8 cellular contexts compared by ENCODE assay signal in genomic region chr11:72102631-72102945, GRCh38. TPM values are rescaled to one million over a fixed set of nuclear protein-coding genes. Genes with fewer than 3 reads are reported as not detected.
A peak's percentile ranks its signal among the peaks of the same experiment; 100 is the strongest.
DNase-seq lines count a peak whose midpoint lies in the region; ATAC-seq and TF ChIP-seq lines count a peak whose summit lies in the region.

No MANE protein-coding gene starts in this region.

- no peaks in the 10 kb centered on the region for H4K20me1 ChIP-seq in PC-9 (ENCODE audit: insufficient read depth)

- no peak for DNase-seq in GM12865 (ENCODE audit: low read depth)
- no peak for DNase-seq in PC-9
- no peak for DNase-seq in epithelial cell of proximal tubule (ENCODE audit: low read depth)
- no peak for DNase-seq in trophoblast cell
- DNase-seq in effector CD8-positive, alpha-beta T cell (lab: John Stamatoyannopoulos, UW): no peak
- no peak for DNase-seq in NCI-H526 treated with DMSO at 0.1 percent for 48 hours (lab: John Stamatoyannopoulos, UW)

- H2AK5ac ChIP-seq in trophoblast cell (ENCODE audit: low read length): peak overlapping the region; percentile 81

- no peaks in the 10 kb centered on the region for H3K9me2 ChIP-seq in PC-9 (ENCODE audit: insufficient read depth)

- intact Hi-C loops in PC-9 (cut with micrococcal nuclease; ENCODE audit: unreplicated experiment): loop anchor here (5.0 kb wide), 1 partner anchor 80 kb away; no protein-coding TSS in a partner anchor

- H2BK5ac ChIP-seq in trophoblast cell (ENCODE audit: low read depth, low read length, poor library complexity): peak overlapping the region; percentile 88

- peak overlapping the region; percentile 95 for H3K14ac ChIP-seq in trophoblast cell (ENCODE audit: low read length)

- WGBS in trophoblast cell (ENCODE audit: extremely low coverage, insufficient coverage, insufficient read length): no CpG with 5 or more reads among the region's 9 CpGs

- POLR2A ChIA-PET in PC-9 (lab: Charles Lee; ENCODE audit: unreplicated experiment): no interaction called here

- H3K36me3 ChIP-seq in PC-9 (ENCODE audit: low read depth) (no peaks in the 10 kb centered on the region), trophoblast cell (ENCODE audit: control insufficient read depth in 1 of 2, insufficient read depth in 2 of 2, low read length in 2 of 2) (peaks cover 21 to 27% of the 10 kb centered on the region in 2 experiments)

- peak overlapping the region; percentile 90 for H4K12ac ChIP-seq in trophoblast cell (ENCODE audit: low read depth, low read length)

- H3F3A ChIP-seq in PC-9 (ENCODE audit: insufficient read depth, low read depth): peaks cover 15% of the 10 kb centered on the region; the same call in 1 of the 2 replicates

- H3K79me2 ChIP-seq in PC-9 (ENCODE audit: low read depth) (peaks cover 38% of the 10 kb centered on the region), trophoblast cell (ENCODE audit: control insufficient read depth, insufficient read depth, low read length, poor library complexity) (peaks cover 11% of the 10 kb centered on the region)

- H3K27ac ChIP-seq in PC-9 (peak overlapping the region; percentile 71), trophoblast cell (ENCODE audit: low read depth, low read length) (peak overlapping the region; percentile 92)

- BruUV-seq in PC-9 (replicated peaks; lab: Mats Ljungman, UMichigan): no TSS peak

- TF ChIP-seq CTCF in GM12865 (IDR thresholded peaks at IDR 0.05; ENCODE audit: insufficient read depth, low read depth, low read length, missing control alignments) (no peak), PC-9 (conservative IDR thresholded peaks at IDR 0.05) (no peak), epithelial cell of proximal tubule (conservative IDR thresholded peaks at IDR 0.05; ENCODE audit: low read depth, low read length) (no peak)

- peak overlapping the region; percentile 92 for H3K18ac ChIP-seq in trophoblast cell (ENCODE audit: low read length)

- H3K79me1 ChIP-seq in trophoblast cell (ENCODE audit: low read length): peaks cover 12% of the 10 kb centered on the region

- peak overlapping the region; percentile 99 for H4K91ac ChIP-seq in trophoblast cell (ENCODE audit: low read depth, low read length)

- peak overlapping the region; percentile 97 for H3K4me2 ChIP-seq in PC-9
- H3K4me2 ChIP-seq in trophoblast cell (ENCODE audit: low read length): peak overlapping the region; percentile 70

- no peaks in the 10 kb centered on the region for H3K27me3 ChIP-seq in PC-9 (ENCODE audit: insufficient read depth, low read depth)
- no peaks in the 10 kb centered on the region for H3K27me3 ChIP-seq in trophoblast cell (ENCODE audit: insufficient read depth, low read length)

- no peak for ATAC-seq in GM18520 (IDR thresholded peaks at IDR 0.05; ENCODE audit: unreplicated experiment)
- ATAC-seq in HG02642 (IDR thresholded peaks at IDR 0.05; ENCODE audit: poor library complexity, unreplicated experiment): no peak

- H3K9me3 ChIP-seq in PC-9 (ENCODE audit: insufficient read depth, low read depth) (no peaks in the 10 kb centered on the region), trophoblast cell (ENCODE audit: insufficient read depth, low read depth, low read length) (no peaks in the 10 kb centered on the region)

- H2AFZ ChIP-seq in PC-9 (peak overlapping the region; percentile 83), trophoblast cell (ENCODE audit: insufficient read depth, low read length, poor library complexity) (peak overlapping the region; percentile 84)

- H3K9ac ChIP-seq in trophoblast cell (ENCODE audit: low read length): peak overlapping the region; percentile 99

- CTCF ChIA-PET in PC-9 (lab: Charles Lee): no interaction called here

- peak overlapping the region; percentile 87 for H3K4ac ChIP-seq in trophoblast cell (ENCODE audit: low read depth, low read length)

- no peak overlapping the region for H3K23ac ChIP-seq in trophoblast cell (ENCODE audit: low read length)

- peak overlapping the region; percentile 93 for H4K8ac ChIP-seq in trophoblast cell (ENCODE audit: low read depth, low read length)

- peak overlapping the region; percentile 55 for H2BK12ac ChIP-seq in trophoblast cell (ENCODE audit: low read length)

- H3K4me3 ChIP-seq in GM12865 (ENCODE audit: low read depth, low read length): peak overlapping the region; percentile 97
- peak overlapping the region; percentile 95 for H3K4me3 ChIP-seq in PC-9
- peak overlapping the region; percentile 97 for H3K4me3 ChIP-seq in epithelial cell of proximal tubule (ENCODE audit: low read depth, low read length)
- H3K4me3 ChIP-seq in trophoblast cell (ENCODE audit: low read depth, low read length): peak overlapping the region; percentile 93

- H2BK120ac ChIP-seq in trophoblast cell (ENCODE audit: insufficient read depth, low read length, poor library complexity): peak overlapping the region; percentile 92

- H3K4me1 ChIP-seq in PC-9 (replicated peaks; ENCODE audit: insufficient read depth) (peaks cover 13% of the 10 kb centered on the region), trophoblast cell (ENCODE audit: control insufficient read depth in 1 of 2, insufficient read depth in 2 of 2, low read length in 2 of 2) (peaks cover 11 to 19% of the 10 kb centered on the region in 2 experiments)

RNA-seq across cellular contexts. Expression of gene LAMTOR1, which starts 0.5 kb away (rescaled TPM):
- 94.6 and 107 TPM in 2 replicates for total RNA-seq in PC-9 (2021)
- total RNA-seq in epithelial cell of proximal tubule: 149 and 156 TPM in 2 replicates
- polyA plus RNA-seq in trophoblast cell (2013): 74.4 and 74.6 TPM in 2 replicates

RNA-seq across cellular contexts. Expression of gene TOMT, which starts 3.1 kb away (rescaled TPM):
- total RNA-seq in PC-9 (2021): not detected in 2 replicates
- total RNA-seq in epithelial cell of proximal tubule: not detected in 2 replicates
- polyA plus RNA-seq in trophoblast cell (2013): not detected in 2 replicates

RNA-seq across cellular contexts. Expression of gene ANAPC15, which starts 9.9 kb away (rescaled TPM):
- total RNA-seq in PC-9 (2021): 77.2 and 97.8 TPM in 2 replicates
- total RNA-seq in epithelial cell of proximal tubule: 66.6 and 87.4 TPM in 2 replicates
- polyA plus RNA-seq in trophoblast cell (2013): 47.7 TPM in 2 replicates

RNA-seq across cellular contexts. Expression of gene LRRC51, which starts 21.9 kb away (rescaled TPM):
- total RNA-seq in PC-9 (2021): 17.5 and 19.6 TPM in 2 replicates
- total RNA-seq in epithelial cell of proximal tubule: 3.7 and 6.7 TPM in 2 replicates
- 3.8 and 4.1 TPM in 2 replicates for polyA plus RNA-seq in trophoblast cell (2013)

RNA-seq across cellular contexts. Expression of gene NUMA1, which starts 22.2 kb away (rescaled TPM):
- total RNA-seq in PC-9 (2021) (221 and 267 TPM in 2 replicates), epithelial cell of proximal tubule (116 TPM in 2 replicates)
- polyA plus RNA-seq in trophoblast cell (2013): 86.2 and 86.4 TPM in 2 replicates
